Comparison of ENCODE assay signal across 9 cellular contexts in the genomic region with DNA sequence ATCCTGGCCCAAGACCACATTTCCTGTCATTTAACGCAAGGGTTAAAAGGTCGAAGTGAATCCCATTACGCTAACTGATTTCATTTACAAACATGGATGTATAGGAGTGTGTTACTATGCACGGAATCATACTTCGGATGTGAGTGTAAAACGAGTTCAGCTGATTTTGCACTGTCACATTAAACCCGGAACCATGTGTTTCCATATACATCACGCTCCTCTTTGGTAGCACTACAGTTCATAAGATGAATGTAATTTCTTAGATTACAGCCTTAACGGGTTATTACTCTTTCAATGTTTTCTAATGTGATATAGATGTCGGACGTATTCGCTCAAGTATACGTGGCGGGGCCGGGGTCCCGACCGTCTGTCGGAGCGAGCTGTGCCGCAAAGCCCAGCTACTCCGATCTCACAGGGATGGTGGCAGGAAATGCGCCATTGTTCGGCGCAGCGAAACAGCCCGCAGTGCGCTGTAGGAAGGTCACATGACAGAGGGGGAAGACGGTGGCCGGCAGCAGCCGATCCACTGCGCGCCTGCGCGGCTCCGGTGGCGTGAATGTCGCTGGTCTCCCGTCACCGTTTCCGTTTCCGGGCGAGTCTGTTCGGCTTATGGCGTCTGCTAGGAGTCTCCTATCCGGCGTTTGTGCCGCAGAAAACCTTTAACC.
DNase-seq lines count a peak whose midpoint lies in the region; ATAC-seq and TF ChIP-seq lines count a peak whose summit lies in the region.
"Had no signal": no experiment of that assay in that cellular context is flagged by ENCODE, and none has a peak within 500 bp of the region (broad histone marks: within the 10 kb centered on the region; RNA-seq: fewer than 3 reads in every experiment).

No MANE protein-coding gene starts in this region.

- H3K27me3 ChIP-seq in HUES48 (ENCODE audit: control insufficient read depth, insufficient read depth, low read length): no peaks in the 10 kb centered on the region

- peak; percentile 95 for ATAC-seq in left colon
- ATAC-seq in GM18498 (IDR thresholded peaks at IDR 0.05; ENCODE audit: unreplicated experiment): no peak
- no peak for ATAC-seq in GM19395 (IDR thresholded peaks at IDR 0.05; ENCODE audit: unreplicated experiment)
- ATAC-seq: A549 had no signal

- H3K27ac ChIP-seq in 22Rv1 (peak overlapping the region; percentile 60), HUES48 (ENCODE audit: low read depth, low read length) (peak overlapping the region; percentile 97)
- H3K27ac ChIP-seq: A549 had no signal

- peak overlapping the region; percentile 91 for H3K9ac ChIP-seq in HUES48 (ENCODE audit: low read depth, low read length)

- H3K36me3 ChIP-seq in HUES48 (ENCODE audit: control insufficient read depth, insufficient read depth, low read length): no peaks in the 10 kb centered on the region

- peaks cover 43% of the 10 kb centered on the region for H3K9me3 ChIP-seq in HUES48 (ENCODE audit: control insufficient read depth, insufficient read depth, low read length)
- H3K9me3 ChIP-seq: A549 had no signal

- DNase-seq in activated CD4-positive, alpha-beta T cell treated with anti-CD3 and anti-CD28 coated beads, Interleukin-2, amount 50 U/mL, for 24 hours (ENCODE audit: low read depth in 1 of 2, low spot score in 1 of 2): peak; percentile 30 to 58
- DNase-seq in dermis blood vessel endothelial cell (peak; percentile 85), left colon (peak; percentile 60 to 63)
- peak; percentile 4 to 47 for DNase-seq in stimulated activated CD4-positive, alpha-beta T cell treated with anti-CD3 and anti-CD28 coated beads, Interleukin-1b, Interleukin-23, amount 100 ng/mL, for 4 hours (ENCODE audit: low read depth in 2 of 2)

- TF ChIP-seq CTCF in 22Rv1 (IDR thresholded peaks at IDR 0.05): no peak

- intact Hi-C loops in left colon (cut with DNase I, micrococcal nuclease): no loop called here

- peak overlapping the region; percentile 77 for H3K4me3 ChIP-seq in HUES48 (ENCODE audit: low read depth, low read length)
- H3K4me3 ChIP-seq: A549 had no signal

- peaks cover 10% of the 10 kb centered on the region; the same call in 1 of the 2 replicates for H3K4me1 ChIP-seq in HUES48 (ENCODE audit: control insufficient read depth, insufficient read depth, low read length)
- H3K4me1 ChIP-seq: A549 had no signal

Comparison
In these comparisons a context has a peak if more than half of its experiments do, and no peak if none do; other contexts are left out.
1. DNase-seq: peak in every context shown above with its lines; median percentile 85 in dermis blood vessel endothelial cell; 62 in left colon; 44 in activated CD4-positive, alpha-beta T cell treated with anti-CD3 and anti-CD28 coated beads, Interleukin-2, amount 50 U/mL, for 24 hours; 26 in stimulated activated CD4-positive, alpha-beta T cell treated with anti-CD3 and anti-CD28 coated beads, Interleukin-1b, Interleukin-23, amount 100 ng/mL, for 4 hours.